ENCODE assay signal across 8 cellular contexts in the genomic region with DNA sequence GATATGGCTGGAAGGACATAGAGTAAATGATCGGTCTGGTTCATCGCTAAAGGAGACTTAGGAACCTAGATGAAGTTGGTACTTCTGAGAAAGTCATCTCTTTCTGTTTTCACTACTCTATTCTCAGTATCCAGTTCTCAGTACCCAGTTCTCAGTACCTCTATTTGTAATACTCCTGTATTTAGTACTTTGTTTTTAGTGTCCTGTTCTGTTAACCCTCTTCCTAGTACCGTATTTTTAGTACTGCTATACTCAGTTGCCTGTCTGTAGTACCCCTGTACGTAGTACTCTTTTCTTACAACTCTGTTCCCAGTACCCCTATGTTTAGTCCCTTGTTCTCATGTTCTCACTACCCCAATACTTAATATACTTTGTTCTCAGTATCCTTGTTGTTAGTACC. TPM values are rescaled to one million over a fixed set of nuclear protein-coding genes. Genes with fewer than 3 reads are reported as not detected.
A peak's percentile ranks its signal among the peaks of the same experiment; 100 is the strongest.
DNase-seq lines count a peak whose midpoint lies in the region; ATAC-seq and TF ChIP-seq lines count a peak whose summit lies in the region.

No MANE protein-coding gene starts in this region.

- H3K36me3 Mint-ChIP-seq in progenitor cell of endocrine pancreas (ENCODE audit: insufficient read depth): no peaks in the 10 kb centered on the region

- H3K4me3 Mint-ChIP-seq in progenitor cell of endocrine pancreas (ENCODE audit: low read depth): peak overlapping the region; percentile 91

- ATAC-seq in GM18499 (IDR thresholded peaks at IDR 0.05; ENCODE audit: insufficient read depth, unreplicated experiment): peak; percentile 59
- peak; percentile 51 for ATAC-seq in GM21825 (IDR thresholded peaks at IDR 0.05; ENCODE audit: unreplicated experiment)
- no peak for ATAC-seq in GM19467 (IDR thresholded peaks at IDR 0.05; ENCODE audit: unreplicated experiment)

- no peak overlapping the region for H3K27ac ChIP-seq in duodenal mucosa (ENCODE audit: low read depth, low read length)

- peaks cover 14 to 19% of the 10 kb centered on the region in 2 donors for H3K4me1 ChIP-seq in duodenal mucosa (ENCODE audit: control insufficient read depth in 1 of 2, insufficient read depth in 2 of 2, low read length in 2 of 2)

- H3K9me3 Mint-ChIP-seq in progenitor cell of endocrine pancreas (ENCODE audit: low read depth): no peaks in the 10 kb centered on the region

- H3K27me3 Mint-ChIP-seq in progenitor cell of endocrine pancreas: no peaks in the 10 kb centered on the region

- H3K27me3 ChIP-seq in MG63 (no peaks in the 10 kb centered on the region), duodenal mucosa (ENCODE audit: control insufficient read depth in 1 of 2, insufficient read depth in 2 of 2, low read length in 2 of 2) (no peaks in the 10 kb centered on the region)

- peaks cover 32% of the 10 kb centered on the region for H3K4me1 Mint-ChIP-seq in progenitor cell of endocrine pancreas (ENCODE audit: low read depth)

- H3K27ac Mint-ChIP-seq in progenitor cell of endocrine pancreas: no peak overlapping the region

- H3K9ac ChIP-seq in duodenal mucosa (ENCODE audit: low read depth in 1 of 2, low read length in 2 of 2): peak overlapping the region in 1 of 2 donors; percentile 36

- no peak for TF ChIP-seq CTCF in progenitor cell of endocrine pancreas (IDR thresholded peaks at IDR 0.05; ENCODE audit: unreplicated experiment)

- H3K36me3 ChIP-seq in MG63 (peaks cover 14% of the 10 kb centered on the region), duodenal mucosa (ENCODE audit: control insufficient read depth in 1 of 2, insufficient read depth in 2 of 2, low read length in 2 of 2) (no peaks in the 10 kb centered on the region)

- DNase-seq in MG63: no peak
- DNase-seq in progenitor cell of endocrine pancreas (ENCODE audit: low spot score, unreplicated experiment): no peak
- DNase-seq in NCI-H2196 (lab: John Stamatoyannopoulos, UW; ENCODE audit: unreplicated experiment): no peak
- DNase-seq in stimulated activated CD4-positive, alpha-beta T cell treated with anti-CD3 and anti-CD28 coated beads, Interleukin-4, amount 100 ng/mL, for 1 hour: no peak

- peak overlapping the region; percentile 71 for H3K4me3 ChIP-seq in MG63
- H3K4me3 ChIP-seq in duodenal mucosa (ENCODE audit: low read depth in 1 of 2, low read length in 2 of 2): peak overlapping the region; percentile 85 to 90

- H3K9me3 ChIP-seq in MG63 (no peaks in the 10 kb centered on the region), duodenal mucosa (ENCODE audit: control insufficient read depth in 1 of 2, low read length in 2 of 2) (no peaks in the 10 kb centered on the region)

RNA-seq across cellular contexts. Expression of gene RFXAP, which starts 1.2 kb away (rescaled TPM):
- 4.0 and 10.5 TPM in 2 replicates for total RNA-seq in MG63 (2014; rRNA removed; shearing (Covaris generic); ENCODE audit: low replicate concordance)
- total RNA-seq in progenitor cell of endocrine pancreas: 11.7 and 13.3 TPM in 2 replicates
